Comparison of ENCODE assay signal across 7 cellular contexts in the genomic region with DNA sequence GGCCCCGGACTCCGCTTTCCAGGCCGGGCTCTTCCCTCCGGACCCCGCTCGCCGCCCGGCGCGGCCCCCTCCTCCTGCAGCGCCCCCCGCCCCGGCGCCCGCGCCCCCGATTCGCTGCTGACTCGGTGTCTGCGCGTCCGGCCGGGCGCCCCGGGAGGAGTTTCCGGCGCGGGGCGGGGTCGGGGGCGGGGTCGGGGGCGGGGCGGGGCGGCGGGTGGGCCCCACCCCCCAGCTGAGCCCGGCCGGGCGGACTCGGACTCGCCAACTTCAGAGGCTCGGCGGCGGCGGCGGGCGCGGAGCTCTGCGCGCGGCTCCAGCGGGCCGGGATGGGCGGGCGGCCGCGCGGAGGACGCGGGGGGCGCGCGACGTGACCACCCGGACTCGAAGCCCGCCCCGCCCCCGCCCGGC. TPM values are rescaled to one million over a fixed set of nuclear protein-coding genes. Genes with fewer than 3 reads are reported as not detected.
A peak's percentile ranks its signal among the peaks of the same experiment; 100 is the strongest.
DNase-seq lines count a peak whose midpoint lies in the region; ATAC-seq, FAIRE-seq and TF ChIP-seq lines count a peak whose summit lies in the region.

A gene with protein sequence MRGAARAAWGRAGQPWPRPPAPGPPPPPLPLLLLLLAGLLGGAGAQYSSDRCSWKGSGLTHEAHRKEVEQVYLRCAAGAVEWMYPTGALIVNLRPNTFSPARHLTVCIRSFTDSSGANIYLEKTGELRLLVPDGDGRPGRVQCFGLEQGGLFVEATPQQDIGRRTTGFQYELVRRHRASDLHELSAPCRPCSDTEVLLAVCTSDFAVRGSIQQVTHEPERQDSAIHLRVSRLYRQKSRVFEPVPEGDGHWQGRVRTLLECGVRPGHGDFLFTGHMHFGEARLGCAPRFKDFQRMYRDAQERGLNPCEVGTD (plus strand): TSS at position 270 of the 408 bp plus-strand sequence. CDS start 207 bp downstream, outside the sequence.

- peak within 1 kb of the TSS; percentile 72 for H3K4me3 Mint-ChIP-seq in type B pancreatic cell

- H3K9ac ChIP-seq in SK-N-MC (ENCODE audit: insufficient read length): peak within 1 kb of the TSS; percentile 68
- no peak within 1 kb of the TSS for H3K9ac ChIP-seq in parathyroid adenoma

- H3K27ac ChIP-seq in SK-N-MC (no peak within 1 kb of the TSS), adipose tissue (ENCODE audit: low read depth, low read length) (peak within 1 kb of the TSS; percentile 46), heart left ventricle (peak within 1 kb of the TSS; percentile 58 to 96 (median 88)), parathyroid adenoma (peak within 1 kb of the TSS; percentile 49)

- peaks cover 15% of the 10 kb centered on the region for H3K79me2 ChIP-seq in parathyroid adenoma

- TF ChIP-seq CTCF in heart left ventricle (IDR thresholded peaks at IDR 0.05): no peak
- no peak for TF ChIP-seq CTCF in parathyroid adenoma (IDR thresholded peaks at IDR 0.05)
- TF ChIP-seq CTCF in type B pancreatic cell (conservative IDR thresholded peaks at IDR 0.05): no peak

- H3K4me1 ChIP-seq in heart left ventricle (peaks cover 0 to 54% (median 38%) of the 10 kb centered on the region in 12 donors), parathyroid adenoma (peaks cover 39% of the 10 kb centered on the region)

- H3K9me3 ChIP-seq in SK-N-MC (ENCODE audit: low read depth, low read length) (no peaks in the 10 kb centered on the region), heart left ventricle (no peaks in the 10 kb centered on the region), parathyroid adenoma (ENCODE audit: control insufficient read depth, low read length) (no peaks in the 10 kb centered on the region)

- 0 to 1% (median 0%) methylated on average over 5 to 65 of the region's 70 CpGs for WGBS in adipose tissue, 3 donors
- 0 to 1% (median 1%) methylated on average over 19 to 70 of the region's 70 CpGs for WGBS in heart left ventricle, 4 donors

- H3K27me3 Mint-ChIP-seq in type B pancreatic cell: peaks cover 35% of the 10 kb centered on the region

- H3K36me3 ChIP-seq in SK-N-MC (ENCODE audit: insufficient read depth, low read length) (no peaks in the 10 kb centered on the region), heart left ventricle (peaks cover 0 to 23% (median 0%) of the 10 kb centered on the region in 9 donors), parathyroid adenoma (ENCODE audit: control insufficient read depth, insufficient read depth, low read length) (no peaks in the 10 kb centered on the region)

- peak; percentile 36 for ATAC-seq in HG03097 (IDR thresholded peaks at IDR 0.05; ENCODE audit: low FRiP score, unreplicated experiment)
- ATAC-seq in heart left ventricle: peak; percentile 47 to 68 (median 60)

- DNase-seq in GM12891 (ENCODE audit: insufficient read length, low spot score) (peak; percentile 97), SK-N-MC (ENCODE audit: low read depth, low spot score) (no peak), heart left ventricle (peak; percentile 80 to 91 (median 85)), type B pancreatic cell (ENCODE audit: extremely low spot score, unreplicated experiment) (no peak)

- peak within 1 kb of the TSS; percentile 81 for H3K4me3 ChIP-seq in SK-N-MC
- H3K4me3 ChIP-seq in heart left ventricle: peak within 1 kb of the TSS; percentile 63 to 98 (median 82)
- peak within 1 kb of the TSS; percentile 54 for H3K4me3 ChIP-seq in parathyroid adenoma (ENCODE audit: low read depth, low read length)

- peaks cover 27% of the 10 kb centered on the region for H3K4me1 Mint-ChIP-seq in type B pancreatic cell (ENCODE audit: unreplicated experiment)

- H3K4me2 ChIP-seq in parathyroid adenoma (ENCODE audit: low read length): peak within 1 kb of the TSS; percentile 90

- peaks cover 15% of the 10 kb centered on the region for H3K36me3 Mint-ChIP-seq in type B pancreatic cell

- TF ChIP-seq POLR2A in GM12891 (IDR thresholded peaks at IDR 0.05; ENCODE audit: low read depth, low read length) (no peak), heart left ventricle (IDR thresholded peaks at IDR 0.05) (peak in 1 of 2 donors; percentile 30)

- intact Hi-C loops in heart left ventricle (cut with DNase I): no loop called here

- FAIRE-seq in GM12891 (lab: Jason Lieb, UNC): no peak

- H3K27ac Mint-ChIP-seq in type B pancreatic cell: no peak within 1 kb of the TSS

- peak within 1 kb of the TSS; percentile 78 for H2AFZ ChIP-seq in parathyroid adenoma

- no peaks in the 10 kb centered on the region for H3K9me3 Mint-ChIP-seq in type B pancreatic cell

- no peaks in the 10 kb centered on the region for H3K27me3 ChIP-seq in heart left ventricle
- no peaks in the 10 kb centered on the region for H3K27me3 ChIP-seq in parathyroid adenoma (ENCODE audit: control insufficient read depth, insufficient read depth, low read length)

TF ChIP-seq in GM12891, 5 proteins besides CTCF, POLR2A, EP300 and RAD21:
- TF ChIP-seq TAF1 (IDR thresholded peaks at IDR 0.05; ENCODE audit: low read depth, low read length) (peak; percentile 46; the same call in 1 of the 2 replicates), SPI1 (IDR thresholded peaks at IDR 0.05; ENCODE audit: low read depth, low read length) (no peak), POU2F2 (IDR thresholded peaks at IDR 0.05; ENCODE audit: low read depth, low read length) (no peak)

RNA-seq across cellular contexts. Expression of the gene that starts here (rescaled TPM):
- 6.0 TPM for polyA plus RNA-seq in GM12891 (2012; ENCODE audit: low read depth, missing spikeins)
- 100 to 1,000 TPM in 1 of 3 donors, 10 to 100 TPM in 2; 23.5 to 134 (median 93.3) TPM for polyA plus RNA-seq in adipose tissue
- total RNA-seq in heart left ventricle: 100 to 1,000 TPM in 1 of 9 donors, 10 to 100 TPM in 8; 60.6 to 121 (median 79.5) TPM
- 100 to 1,000 TPM in 1 of 2 donors, 10 to 100 TPM in 1; 59.4 to 144 TPM for polyA plus RNA-seq in heart left ventricle
- 76.2 and 145 TPM in 2 replicates for total RNA-seq in type B pancreatic cell (ENCODE audit: low replicate concordance)

Comparison
In these comparisons a context has a peak if more than half of its experiments do, and no peak if none do; other contexts are left out.
1. DNase-seq: peak in GM12891 (single experiment) and heart left ventricle (5 of 5); none in SK-N-MC (single experiment) and type B pancreatic cell (single experiment).
2. Peak in every context shown above with its lines, with median percentiles within 50 percentile points of each other: H3K4me3 ChIP-seq.